Comparison of ENCODE assay signal across 11 cellular contexts in genomic region chr4:173508386-173509002, GRCh38. TPM values are rescaled to one million over a fixed set of nuclear protein-coding genes. Genes with fewer than 3 reads are reported as not detected.
DNase-seq lines count a peak whose midpoint lies in the region; ATAC-seq lines count a peak whose summit lies in the region.
"Had no signal": no experiment of that assay in that cellular context is flagged by ENCODE, and none has a peak within 500 bp of the region (broad histone marks: within the 10 kb centered on the region; RNA-seq: fewer than 3 reads in every experiment).

No MANE protein-coding gene starts in this region.

- no peak overlapping the region for H3K27ac Mint-ChIP-seq in CD4-positive, CD25-positive, alpha-beta regulatory T cell
- H3K27ac Mint-ChIP-seq in naive thymus-derived CD8-positive, alpha-beta T cell = peak overlapping the region in 2 of 10 donors; percentile 18 to 24

- H3K4me1 Mint-ChIP-seq in CD4-positive, CD25-positive, alpha-beta regulatory T cell = peaks cover 0 to 36% (median 8%) of the 10 kb centered on the region in 4 donors
- H3K4me1 Mint-ChIP-seq in naive thymus-derived CD8-positive, alpha-beta T cell = peaks cover 16 to 42% (median 38%) of the 10 kb centered on the region in 4 donors

- H3K4me3 ChIP-seq in CD4-positive, CD25-positive, alpha-beta regulatory T cell (ENCODE audit: low read depth, low read length) = peak overlapping the region; percentile 15

- ATAC-seq in CD4-positive, CD25-positive, alpha-beta regulatory T cell (ENCODE audit: low read depth in 2 of 2) = no peak
- ATAC-seq in HG03025 (IDR thresholded peaks at IDR 0.05; ENCODE audit: low FRiP score, unreplicated experiment) (peak; percentile 3), HG03095 (IDR thresholded peaks at IDR 0.05; ENCODE audit: unreplicated experiment) (no peak)
- ATAC-seq in naive thymus-derived CD8-positive, alpha-beta T cell = no peak

- peaks cover 98% of the 10 kb centered on the region for H3K27me3 Mint-ChIP-seq in CD4-positive, CD25-positive, alpha-beta regulatory T cell
- H3K27me3 Mint-ChIP-seq in naive thymus-derived CD8-positive, alpha-beta T cell = peaks cover 69 to 100% (median 85%) of the 10 kb centered on the region in 5 donors

- peaks cover 4% of the 10 kb centered on the region for H3K36me3 Mint-ChIP-seq in CD4-positive, CD25-positive, alpha-beta regulatory T cell
- peaks cover 3 to 11% (median 9%) of the 10 kb centered on the region in 3 donors for H3K36me3 Mint-ChIP-seq in naive thymus-derived CD8-positive, alpha-beta T cell

- POLR2A ChIA-PET in naive thymus-derived CD8-positive, alpha-beta T cell (lab: Charles Lee) = no interaction called here

- peaks cover 26% of the 10 kb centered on the region for H3K4me1 ChIP-seq in CD4-positive, CD25-positive, alpha-beta regulatory T cell (ENCODE audit: control insufficient read depth, insufficient read depth, low read length, poor library complexity, severe bottlenecking)

- DNase-seq in CD4-positive, CD25-positive, alpha-beta regulatory T cell = no peak
- DNase-seq in ecto neural progenitor cell (ENCODE audit: low spot score) (peak; percentile 58), NCI-H345 treated with DMSO at 0.1 percent for 48 hours (lab: John Stamatoyannopoulos, UW; ENCODE audit: unreplicated experiment) (no peak), kidney tubule cell (ENCODE audit: low spot score) (no peak), NCI-H2081 treated with DMSO at 0.1 percent for 48 hours (lab: John Stamatoyannopoulos, UW) (no peak)
- DNase-seq in naive thymus-derived CD8-positive, alpha-beta T cell = no peak
- DNase-seq: MM.1S had no signal

- peaks cover 44% of the 10 kb centered on the region for H3K27me3 ChIP-seq in CD4-positive, CD25-positive, alpha-beta regulatory T cell (ENCODE audit: control insufficient read depth, insufficient read depth, low read length)

- H3K27ac ChIP-seq in CD4-positive, CD25-positive, alpha-beta regulatory T cell (ENCODE audit: insufficient read depth, low read length, poor library complexity, severe bottlenecking) = no peak overlapping the region
- H3K27ac ChIP-seq: C4-2B, left lung had no signal

- H3K9me3 ChIP-seq in CD4-positive, CD25-positive, alpha-beta regulatory T cell (ENCODE audit: control insufficient read depth in 2 of 2, low read length in 2 of 2) = no peaks in the 10 kb centered on the region
- H3K9me3 ChIP-seq: left lung had no signal

- H3K9me3 Mint-ChIP-seq in CD4-positive, CD25-positive, alpha-beta regulatory T cell = peaks cover 0 to 25% (median 3%) of the 10 kb centered on the region in 7 donors
- peaks cover 0 to 29% (median 5%) of the 10 kb centered on the region in 9 donors for H3K9me3 Mint-ChIP-seq in naive thymus-derived CD8-positive, alpha-beta T cell

- H3K36me3 ChIP-seq in CD4-positive, CD25-positive, alpha-beta regulatory T cell (ENCODE audit: control insufficient read depth, insufficient read depth, low read length) = no peaks in the 10 kb centered on the region
- H3K36me3 ChIP-seq: left lung had no signal

- H3K4me3 Mint-ChIP-seq in CD4-positive, CD25-positive, alpha-beta regulatory T cell = peak overlapping the region; percentile 59 to 87 (median 78)
- H3K4me3 Mint-ChIP-seq in naive thymus-derived CD8-positive, alpha-beta T cell = peak overlapping the region; percentile 71 to 86 (median 80)

RNA-seq across cellular contexts. Expression of gene HAND2, which starts 21.5 kb away (rescaled TPM):
- not detected for total RNA-seq in CD4-positive, CD25-positive, alpha-beta regulatory T cell
- polyA plus RNA-seq in CD4-positive, CD25-positive, alpha-beta regulatory T cell = not detected
- not detected for total RNA-seq in naive thymus-derived CD8-positive, alpha-beta T cell
- not detected for polyA plus RNA-seq in naive thymus-derived CD8-positive, alpha-beta T cell
- total RNA-seq: left lung had no signal
